ENCODE assay signal across 18 cellular contexts in the genomic region with DNA sequence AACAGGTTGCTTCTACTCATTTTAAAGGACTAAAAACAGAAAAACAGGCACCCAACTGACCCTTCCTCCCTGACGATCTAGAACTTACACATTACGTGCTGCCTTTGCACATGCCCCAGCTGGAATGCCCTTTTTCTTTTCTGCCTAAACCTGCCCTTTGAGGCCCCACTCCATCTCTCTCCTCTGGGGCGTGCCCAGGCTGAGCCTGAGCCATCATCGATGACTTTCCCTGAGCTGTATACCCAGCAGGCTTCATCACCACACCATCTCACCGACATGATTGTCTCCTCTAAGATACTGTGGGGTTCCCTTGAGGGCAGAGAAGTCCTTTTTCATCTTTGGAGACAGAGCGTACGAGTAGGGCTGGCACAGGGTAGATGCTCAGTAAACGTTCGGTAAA. TPM values are rescaled to one million over a fixed set of nuclear protein-coding genes. Genes with fewer than 3 reads are reported as not detected.
"Had no signal": no experiment of that assay in that cellular context is flagged by ENCODE, and none has a peak within 500 bp of the region (broad histone marks: within the 10 kb centered on the region; RNA-seq: fewer than 3 reads in every experiment).

No MANE protein-coding gene starts in this region.

- H3K27me3 ChIP-seq: hepatocyte, ovary, right atrium auricular region, sigmoid colon had no signal

- H3K4me2 ChIP-seq: hepatocyte had no signal

- H3K79me2 ChIP-seq: hepatocyte had no signal

- ATAC-seq: effector memory CD8-positive, alpha-beta T cell; left colon; left ventricle myocardium superior had no signal

- H2AFZ ChIP-seq: hepatocyte had no signal

- DNase-seq: effector memory CD8-positive, alpha-beta T cell; foreskin melanocyte; head of caudate nucleus; left colon; left ventricle myocardium superior; mesendoderm; naive B cell; ovary; sigmoid colon; stimulated activated CD4-positive, alpha-beta T cell treated with anti-CD3 and anti-CD28 coated beads, Interleukin-2, amount 100 ng/mL, for 24 hours; stimulated activated CD4-positive, alpha-beta T cell treated with anti-CD3 and anti-CD28 coated beads, Interleukin-4, amount 100 ng/mL, for 4 hours; stimulated activated naive CD4-positive, alpha-beta T cell treated with Interleukin-2 at 50 U/mL for 16 hours; trophoblast cell had no signal

- H3K9me3 ChIP-seq: ovary, right atrium auricular region, sigmoid colon had no signal

- H3K4me3 ChIP-seq: hepatocyte, lung, ovary, right atrium auricular region, sigmoid colon, skin epidermis had no signal

- H3K27ac ChIP-seq: hepatocyte, ovary, right atrium auricular region, sigmoid colon, skin epidermis had no signal

- H3K36me3 ChIP-seq: ovary, right atrium auricular region had no signal

RNA-seq across cellular contexts. Expression of a gene that starts 24.1 kb away (rescaled TPM):
- total RNA-seq: left colon, posterior vena cava had no signal
